Comparison of ENCODE assay signal across 8 cellular contexts in the genomic region with DNA sequence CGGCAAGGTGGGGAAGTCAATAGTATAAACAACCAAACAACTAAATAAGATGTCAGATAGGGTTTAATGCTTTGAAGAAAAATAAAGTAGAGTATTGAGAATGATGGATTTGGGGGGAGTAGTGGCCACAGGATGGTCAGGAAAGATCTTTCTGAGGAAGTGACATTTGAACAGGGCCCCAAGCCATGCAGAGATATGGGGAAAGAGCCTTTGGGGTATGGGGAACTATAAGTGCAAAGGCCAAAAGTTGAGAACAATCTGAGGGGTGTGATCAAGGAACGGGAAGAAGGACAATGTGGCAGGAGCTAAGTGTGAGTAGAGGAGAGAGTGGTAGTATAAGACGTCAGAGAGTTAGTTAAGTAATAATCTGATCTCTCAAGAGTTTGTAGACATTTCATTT. TPM values are rescaled to one million over a fixed set of nuclear protein-coding genes. Genes with fewer than 3 reads are reported as not detected.
A peak's percentile ranks its signal among the peaks of the same experiment; 100 is the strongest.
DNase-seq lines count a peak whose midpoint lies in the region; ATAC-seq and TF ChIP-seq lines count a peak whose summit lies in the region.

No MANE protein-coding gene starts in this region.

- H3F3A ChIP-seq in MM.1S (ENCODE audit: insufficient read depth, low read length): no peaks in the 10 kb centered on the region

- H3K4me3 ChIP-seq in CD8-positive, alpha-beta memory T cell (ENCODE audit: low read length): peak overlapping the region; percentile 73
- peak overlapping the region; percentile 87 for H3K4me3 ChIP-seq in MM.1S (ENCODE audit: low read length)

- H3K27me3 ChIP-seq in CD8-positive, alpha-beta memory T cell (ENCODE audit: insufficient read depth, low read length, poor library complexity, severe bottlenecking): no peaks in the 10 kb centered on the region
- no peaks in the 10 kb centered on the region for H3K27me3 ChIP-seq in MM.1S (replicated peaks; ENCODE audit: insufficient read depth, low read length)

- ATAC-seq in HG03571 (IDR thresholded peaks at IDR 0.05; ENCODE audit: unreplicated experiment) (no peak), HG02759 (IDR thresholded peaks at IDR 0.05; ENCODE audit: unreplicated experiment) (no peak)

- no peak overlapping the region for H3K9ac ChIP-seq in MM.1S (ENCODE audit: low read length)

- peaks cover 0 to 18% of the 10 kb centered on the region in 2 donors for H3K27me3 Mint-ChIP-seq in CD8-positive, alpha-beta memory T cell
- H3K27me3 Mint-ChIP-seq in MCF 10A (ENCODE audit: insufficient read depth, unreplicated experiment) (no peaks in the 10 kb centered on the region), nephron (ENCODE audit: low read depth) (no peaks in the 10 kb centered on the region)

- no peaks in the 10 kb centered on the region for H3K9me3 ChIP-seq in CD8-positive, alpha-beta memory T cell (ENCODE audit: low read length)
- H3K9me3 ChIP-seq in MM.1S (replicated peaks; ENCODE audit: insufficient read depth, low read length): no peaks in the 10 kb centered on the region

- peak overlapping the region; percentile 58 to 99 (median 93) for H3K4me3 Mint-ChIP-seq in CD8-positive, alpha-beta memory T cell
- H3K4me3 Mint-ChIP-seq in MCF 10A (ENCODE audit: unreplicated experiment) (peak overlapping the region; percentile 97), nephron (peak overlapping the region; percentile 93 to 97 (median 94))

- peak overlapping the region; percentile 86 for H3K4me2 ChIP-seq in MM.1S (ENCODE audit: low read depth, low read length)

- peaks cover 50% of the 10 kb centered on the region for H3K79me2 ChIP-seq in MM.1S (ENCODE audit: low read length)

- CTCF ChIA-PET in CD8-positive, alpha-beta memory T cell (lab: Charles Lee): no interaction called here
- CTCF ChIA-PET in MCF 10A (lab: Yijun Ruan, JAX): interaction anchor here (0.7 kb wide), 1 partner anchor 9 kb away, joined by 3 read pairs; no protein-coding TSS in a partner anchor

- peaks cover 35 to 46% (median 37%) of the 10 kb centered on the region in 3 donors for H3K4me1 Mint-ChIP-seq in CD8-positive, alpha-beta memory T cell
- H3K4me1 Mint-ChIP-seq in MCF 10A (ENCODE audit: insufficient read depth, unreplicated experiment) (peaks cover 22% of the 10 kb centered on the region), nephron (peaks cover 25% of the 10 kb centered on the region)

- H3K9me3 Mint-ChIP-seq in CD8-positive, alpha-beta memory T cell: no peaks in the 10 kb centered on the region
- H3K9me3 Mint-ChIP-seq in MCF 10A (ENCODE audit: unreplicated experiment) (no peaks in the 10 kb centered on the region), nephron (no peaks in the 10 kb centered on the region)

- intact Hi-C loops in MCF 10A (cut with micrococcal nuclease): no loop called here

- H3K4me1 ChIP-seq in CD8-positive, alpha-beta memory T cell (ENCODE audit: insufficient read depth, low read length): peaks cover 13% of the 10 kb centered on the region
- H3K4me1 ChIP-seq in MM.1S (ENCODE audit: low read length): peaks cover 4% of the 10 kb centered on the region

- no peak overlapping the region for H2AFZ ChIP-seq in MM.1S (ENCODE audit: low read length)

- no peak for DNase-seq in CD8-positive, alpha-beta memory T cell
- DNase-seq in MM.1S: no peak
- DNase-seq in MCF 10A (ENCODE audit: unreplicated experiment): no peak
- DNase-seq in cerebellar cortex (ENCODE audit: low spot score): no peak
- DNase-seq in pons (ENCODE audit: low spot score): no peak

- H3K27ac ChIP-seq in CD8-positive, alpha-beta memory T cell (ENCODE audit: low read depth, low read length): no peak overlapping the region
- H3K27ac ChIP-seq in MM.1S (ENCODE audit: low read length): no peak overlapping the region

- no peaks in the 10 kb centered on the region for H3K9me2 ChIP-seq in MM.1S (replicated peaks; ENCODE audit: insufficient read depth, low read length)

- H3K36me3 ChIP-seq in CD8-positive, alpha-beta memory T cell (ENCODE audit: insufficient read depth, low read length): peaks cover 3% of the 10 kb centered on the region
- no peaks in the 10 kb centered on the region; the same call in 1 of the 2 replicates for H3K36me3 ChIP-seq in MM.1S (replicated peaks; ENCODE audit: insufficient read depth, low read length)

- TF ChIP-seq CTCF in MM.1S (IDR thresholded peaks at IDR 0.05; ENCODE audit: low read length): no peak
- no peak for TF ChIP-seq CTCF in MCF 10A (IDR thresholded peaks at IDR 0.05; ENCODE audit: unreplicated experiment)
- TF ChIP-seq CTCF in nephron (IDR thresholded peaks at IDR 0.05; ENCODE audit: unreplicated experiment in 3 of 3): no peak

- no TSS peak for BruUV-seq in MCF 10A (replicated peaks; lab: Mats Ljungman, UMichigan)

- H3K36me3 Mint-ChIP-seq in CD8-positive, alpha-beta memory T cell: peaks cover 0 to 40% (median 8%) of the 10 kb centered on the region in 3 donors
- H3K36me3 Mint-ChIP-seq in MCF 10A (ENCODE audit: insufficient read depth, unreplicated experiment) (peaks cover 31% of the 10 kb centered on the region), nephron (ENCODE audit: low read depth) (peaks cover 23% of the 10 kb centered on the region)

- H3K27ac Mint-ChIP-seq in CD8-positive, alpha-beta memory T cell: peak overlapping the region in 6 of 8 donors; percentile 23 to 95 (median 70)
- H3K27ac Mint-ChIP-seq in MCF 10A (ENCODE audit: low read depth, unreplicated experiment) (peak overlapping the region; percentile 90), nephron (peak overlapping the region in 2 of 3 experiments; percentile 16 to 97)

- peaks cover 3% of the 10 kb centered on the region; the same call in 1 of the 2 replicates for H4K20me1 ChIP-seq in MM.1S (ENCODE audit: insufficient read depth, low read length)

- POLR2A ChIA-PET in CD8-positive, alpha-beta memory T cell (lab: Charles Lee): interaction anchor here (0.9 kb wide), 1 partner anchor 110 kb away, joined by 3 read pairs; no protein-coding TSS in a partner anchor
- POLR2A ChIA-PET in MCF 10A (lab: Yijun Ruan, JAX): interaction anchor here (0.6 to 1.4 kb wide), 9 partner anchors 11 to 254 kb away, joined by 3 to 9 read pairs (median 3); partner anchors contain the start of genes KLHL42, MANSC4 and PPFIBP1

RNA-seq across cellular contexts. Expression of gene MRPS35, which starts 1.3 kb away (rescaled TPM):
- total RNA-seq in CD8-positive, alpha-beta memory T cell: 10 to 100 TPM; 59.1 to 63.4 TPM
- 54.9 TPM for polyA plus RNA-seq in CD8-positive, alpha-beta memory T cell
- 63.8 and 69.0 TPM in 2 replicates for total RNA-seq in MCF 10A (2022)

RNA-seq across cellular contexts. Expression of gene REP15, which starts 15.7 kb away (rescaled TPM):
- total RNA-seq in CD8-positive, alpha-beta memory T cell: under 1 TPM in 1 of 2 experiments, not detected in 1; 0.35 TPM
- not detected for polyA plus RNA-seq in CD8-positive, alpha-beta memory T cell
- total RNA-seq in MCF 10A (2022): 0.86 and 1.3 TPM in 2 replicates
